15 cellular contexts compared by ENCODE assay signal in genomic region chr16:53732296-53732929, GRCh38. TPM values are rescaled to one million over a fixed set of nuclear protein-coding genes. Genes with fewer than 3 reads are reported as not detected.
DNase-seq lines count a peak whose midpoint lies in the region; ATAC-seq and TF ChIP-seq lines count a peak whose summit lies in the region.
"Had no signal": no experiment of that assay in that cellular context is flagged by ENCODE, and none has a peak within 500 bp of the region (broad histone marks: within the 10 kb centered on the region; RNA-seq: fewer than 3 reads in every experiment).

No MANE protein-coding gene starts in this region.

- H3K4me1 ChIP-seq in cardiac muscle cell (ENCODE audit: low read depth) (peaks cover 33% of the 10 kb centered on the region), right cardiac atrium (ENCODE audit: control insufficient read depth, insufficient read depth, low read length) (peaks cover 10% of the 10 kb centered on the region)

- H3K36me3 ChIP-seq in cardiac muscle cell: no peaks in the 10 kb centered on the region
- H3K36me3 ChIP-seq: upper lobe of left lung had no signal

- no peak for TF ChIP-seq CTCF in cardiac muscle cell (IDR thresholded peaks at IDR 0.05; ENCODE audit: low read depth, low read length)
- TF ChIP-seq CTCF in VCaP (conservative IDR thresholded peaks at IDR 0.05): no peak

- ATAC-seq in right cardiac atrium: peak; percentile 85 to 96
- no peak for ATAC-seq in GM19328 (IDR thresholded peaks at IDR 0.05; ENCODE audit: unreplicated experiment)
- ATAC-seq: GM12878 had no signal

- H3K9me3 ChIP-seq in cardiac muscle cell (ENCODE audit: low read depth) (no peaks in the 10 kb centered on the region), right cardiac atrium (ENCODE audit: control insufficient read depth, low read length) (no peaks in the 10 kb centered on the region)
- H3K9me3 ChIP-seq: upper lobe of left lung had no signal

- H3K27me3 ChIP-seq in cardiac muscle cell (no peaks in the 10 kb centered on the region), right cardiac atrium (ENCODE audit: control insufficient read depth, insufficient read depth) (no peaks in the 10 kb centered on the region)
- H3K27me3 ChIP-seq: upper lobe of left lung had no signal

- intact Hi-C loops in cardiac septum (cut with DNase I): no loop called here
- intact Hi-C loops in right cardiac atrium (cut with DNase I): no loop called here

- H3K27ac ChIP-seq in cardiac muscle cell (peak overlapping the region; percentile 41), VCaP (peak overlapping the region; percentile 66), right cardiac atrium (ENCODE audit: low read length) (no peak overlapping the region)
- H3K27ac ChIP-seq: upper lobe of left lung had no signal

- H3K4me3 ChIP-seq in cardiac muscle cell (no peak overlapping the region), right cardiac atrium (ENCODE audit: low read length) (no peak overlapping the region)
- H3K4me3 ChIP-seq: GM12878, upper lobe of left lung had no signal

- WGBS in right cardiac atrium: 35% methylated on average over 4 of the region's 4 CpGs

- DNase-seq in cardiac muscle cell (ENCODE audit: low read depth in 1 of 2, low spot score in 1 of 2) (peak; percentile 11 to 22), cardiac septum (ENCODE audit: low spot score) (no peak), right cardiac atrium (no peak), kidney glomerular epithelial cell (lab: John Stamatoyannopoulos, UW) (no peak), NCI-H748 (lab: John Stamatoyannopoulos, UW; ENCODE audit: unreplicated experiment) (no peak)
- DNase-seq in activated naive CD4-positive, alpha-beta T cell treated with anti-CD3 and anti-CD28 coated beads, Interleukin-2, amount 50 U/mL, for 16 hours: no peak
- DNase-seq: activated naive CD4-positive, alpha-beta T cell treated with anti-CD3 and anti-CD28 coated beads for 36 hours; cerebellar nuclear complex; erythroblast; midbrain; NCI-H1694 treated with DMSO at 0.1 percent for 48 hours; upper lobe of left lung had no signal

RNA-seq across cellular contexts. Expression of gene FTO, which starts 28.5 kb away (rescaled TPM):
- 90.6 and 93.8 TPM in 2 replicates for total RNA-seq in cardiac muscle cell
- polyA plus RNA-seq in cardiac muscle cell: 77.7 and 116 TPM in 2 replicates
- total RNA-seq in cardiac septum: 70.4 TPM
- total RNA-seq in right cardiac atrium: 10 to 100 TPM; 75.2 to 86.3 (median 78.9) TPM
- 21.9 TPM for polyA plus RNA-seq in right cardiac atrium

RNA-seq across cellular contexts. Expression of gene RPGRIP1L, which starts 28.8 kb away (rescaled TPM):
- 11.0 and 15.2 TPM in 2 replicates for total RNA-seq in cardiac muscle cell
- polyA plus RNA-seq in cardiac muscle cell: 8.0 and 10.4 TPM in 2 replicates
- total RNA-seq in cardiac septum: 2.8 TPM
- 1 to 10 TPM; 1.9 to 3.5 (median 3.3) TPM for total RNA-seq in right cardiac atrium
- 1.3 TPM for polyA plus RNA-seq in right cardiac atrium

Comparison
In these comparisons a context has a peak if more than half of its experiments do, and no peak if none do; other contexts are left out.
1. DNase-seq: peak in cardiac muscle cell (2 of 2); none in cardiac septum (single experiment), right cardiac atrium (0 of 3), kidney glomerular epithelial cell (single experiment), activated naive CD4-positive, alpha-beta T cell treated with anti-CD3 and anti-CD28 coated beads, Interleukin-2, amount 50 U/mL, for 16 hours (single experiment) and NCI-H748 (single experiment).